18 cellular contexts compared by ENCODE assay signal in the genomic region with DNA sequence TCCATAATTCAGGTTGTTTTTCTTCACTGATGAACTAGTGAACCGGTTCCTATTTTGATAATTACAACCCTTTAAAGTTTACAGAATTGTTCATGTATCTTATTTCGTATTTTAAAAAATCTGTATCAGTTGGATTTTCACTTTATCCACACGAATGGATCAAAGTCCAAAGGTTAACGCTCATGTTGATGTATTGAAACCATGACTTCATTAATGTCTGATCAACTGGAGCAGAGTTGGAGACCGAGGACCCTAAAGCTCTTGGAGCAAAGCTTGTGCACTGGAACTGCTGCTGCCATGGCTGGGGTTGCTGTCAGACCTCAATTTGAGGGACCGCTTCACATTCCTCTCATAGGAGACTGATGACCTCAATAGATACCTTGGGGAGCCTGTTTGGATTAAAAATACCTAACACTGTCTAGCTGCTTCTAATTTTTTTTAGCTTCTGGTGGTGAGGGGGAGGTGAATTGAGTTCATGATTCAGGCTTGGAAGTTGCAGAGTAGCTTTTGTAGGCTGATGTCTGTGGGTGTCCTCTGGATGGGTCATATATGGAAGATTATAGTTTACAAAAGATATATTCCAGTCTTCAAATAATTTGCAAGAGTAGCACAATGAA. TPM values are rescaled to one million over a fixed set of nuclear protein-coding genes. Genes with fewer than 3 reads are reported as not detected.
DNase-seq lines count a peak whose midpoint lies in the region.
"Had no signal": no experiment of that assay in that cellular context is flagged by ENCODE, and none has a peak within 500 bp of the region (broad histone marks: within the 10 kb centered on the region; RNA-seq: fewer than 3 reads in every experiment).

No MANE protein-coding gene starts in this region.

- H3K9me2 ChIP-seq in GM23248 (ENCODE audit: insufficient read depth) = no peaks in the 10 kb centered on the region

- no peaks in the 10 kb centered on the region for H3K27me3 ChIP-seq in GM23248 (replicated peaks; ENCODE audit: insufficient read depth)
- H3K27me3 ChIP-seq: adrenal gland, gastrocnemius medialis, thyroid gland had no signal

- DNase-seq in GM23248 (peak; percentile 63), SK-N-DZ (ENCODE audit: low spot score) (peak; percentile 12), glomerular visceral epithelial cell (ENCODE audit: extremely low spot score) (peak; percentile 74), myocyte (ENCODE audit: low read depth) (peak; percentile 46), hippocampal formation (lab: John Stamatoyannopoulos, UW) (no peak), COLO829 (ENCODE audit: low spot score) (no peak), SHP77 (lab: John Stamatoyannopoulos, UW) (no peak), mesenteric fat pad (ENCODE audit: low spot score) (no peak)
- DNase-seq: activated CD4-positive, CD25-positive, alpha-beta regulatory T cell; activated CD8-positive, alpha-beta T cell treated with anti-CD3 and anti-CD28 coated beads for 36 hours; activated T-cell treated with anti-CD3 and anti-CD28 coated beads, Interleukin-2, amount 50 U/mL, for 1 hour; DMS 273 treated with DMSO at 0.1 percent for 48 hours; NCI-H187 treated with DMSO at 0.1 percent for 48 hours; occipital lobe; stimulated activated naive CD4-positive, alpha-beta T cell treated with Interleukin-2 at 50 U/mL for 16 hours had no signal

- 88% methylated on average over 6 of the region's 6 CpGs for WGBS in GM23248 (ENCODE audit: low coverage in 1 of 2, low lambda C conversion rate in 2 of 2, missing lambda C conversion rate in 2 of 2), 2 experiments

- peak overlapping the region; percentile 71 for H3K4me2 ChIP-seq in GM23248 (ENCODE audit: unreplicated experiment)

- no peaks in the 10 kb centered on the region for H3K9me3 ChIP-seq in GM23248 (ENCODE audit: low read depth)
- H3K9me3 ChIP-seq: adrenal gland, gastrocnemius medialis, thyroid gland had no signal

- in situ Hi-C loops in GM23248 (cut with MboI) = no loop called here

- peaks cover 35% of the 10 kb centered on the region for H3F3A ChIP-seq in GM23248 (ENCODE audit: insufficient read depth)

- H3K27ac ChIP-seq in GM23248 = peak overlapping the region; percentile 66
- H3K27ac ChIP-seq: adrenal gland, gastrocnemius medialis, thyroid gland had no signal

- no peak overlapping the region for H3K9ac ChIP-seq in GM23248

- H3K4me1 ChIP-seq in GM23248 (ENCODE audit: insufficient read depth) = peaks cover 53% of the 10 kb centered on the region
- H3K4me1 ChIP-seq: gastrocnemius medialis, thyroid gland had no signal

- no peak overlapping the region for H3K4me3 ChIP-seq in GM23248
- H3K4me3 ChIP-seq: adrenal gland, gastrocnemius medialis, thyroid gland had no signal

- no peaks in the 10 kb centered on the region for H3K36me3 ChIP-seq in GM23248 (ENCODE audit: low read depth)
- H3K36me3 ChIP-seq: adrenal gland, thyroid gland had no signal

- no peak overlapping the region for H2AFZ ChIP-seq in GM23248

- peaks cover 71% of the 10 kb centered on the region for H3K79me2 ChIP-seq in GM23248 (ENCODE audit: insufficient read depth)

- H4K20me1 ChIP-seq in GM23248 (ENCODE audit: insufficient read depth) = no peaks in the 10 kb centered on the region

RNA-seq across cellular contexts. Expression of gene KIAA1958, which starts 45.1 kb away (rescaled TPM):
- total RNA-seq in GM23248 (2014; rRNA removed; shearing (Covaris generic)) = 4.7 and 7.7 TPM in 2 replicates
- 7.2 and 7.8 TPM in 2 replicates for polyA plus RNA-seq in GM23248 (2016; fragmentation: Nextera tagmentation; extraction: Ambion mirVana)
- 6.7 and 8.4 TPM in 2 replicates for polyA plus RNA-seq in SK-N-DZ (2014; cell fraction: cytosol; rRNA removed)
- polyA plus RNA-seq in SK-N-DZ (2014; cell fraction: nucleus; rRNA removed) = 7.3 and 15.7 TPM in 2 replicates
- 1.4 and 1.8 TPM in 2 replicates for total RNA-seq in myocyte
- polyA plus RNA-seq in myocyte (2012) = 1.1 TPM
- 6.1 TPM for total RNA-seq in mesenteric fat pad

Comparison
In these comparisons a context has a peak if more than half of its experiments do, and no peak if none do; other contexts are left out.
1. DNase-seq: peak in GM23248 (single experiment), SK-N-DZ (single experiment), glomerular visceral epithelial cell (single experiment) and myocyte (single experiment); none in hippocampal formation (0 of 2), COLO829 (single experiment), SHP77 (0 of 2) and mesenteric fat pad (single experiment).